In the genomic region with DNA sequence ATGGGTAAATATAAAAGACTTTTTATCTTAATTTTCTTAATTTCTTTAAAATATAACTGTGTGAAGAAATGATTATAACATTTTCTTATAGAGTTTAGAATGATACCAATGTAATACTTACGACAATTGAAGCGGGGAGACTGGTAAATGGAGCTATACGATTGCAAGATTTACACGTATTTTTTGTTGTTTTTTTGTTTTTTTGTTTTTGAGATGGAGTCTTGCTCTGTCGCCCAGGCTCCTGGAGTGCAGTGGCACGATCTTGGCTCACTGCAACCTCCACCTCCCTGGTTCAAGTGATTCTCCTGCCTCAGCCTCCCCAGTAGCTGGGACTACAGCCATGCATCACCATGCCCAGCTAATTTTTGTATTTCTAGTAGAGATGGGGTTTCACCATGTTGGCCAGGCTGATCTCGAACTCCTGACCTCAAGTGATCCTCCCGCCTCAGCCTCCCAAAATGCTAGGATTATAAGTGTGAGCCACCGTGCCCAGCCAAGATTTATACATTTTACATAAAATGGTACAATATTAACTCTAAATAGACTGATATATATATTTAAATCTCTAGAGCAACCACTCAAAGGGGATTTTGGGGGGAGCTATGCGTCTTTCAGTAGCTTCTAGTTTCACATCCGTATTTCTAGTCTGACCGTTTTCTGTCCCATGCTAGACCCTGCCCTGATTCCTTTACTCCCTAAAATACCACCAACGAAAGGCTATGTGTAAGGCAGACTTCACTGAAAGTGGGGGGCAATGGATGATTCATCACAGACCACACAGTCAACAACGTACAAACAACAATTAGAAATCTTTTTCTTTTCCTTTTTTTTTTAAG, we compare ENCODE assay signal across 1 cellular context.
TF ChIP-seq lines count a peak whose summit lies in the region.

No MANE protein-coding gene starts in this region.

TF ChIP-seq in GM12878, 131 proteins besides CTCF, POLR2A, EP300 and RAD21 (continues in another document):
- TF ChIP-seq IKZF1 (conservative IDR thresholded peaks at IDR 0.05) = peak; percentile 75
- no peak for TF ChIP-seq SIN3A (IDR thresholded peaks at IDR 0.05; ENCODE audit: low read depth, low read length)
- TF ChIP-seq BRCA1 (IDR thresholded peaks at IDR 0.05; ENCODE audit: low read depth, low read length) = no peak
- no peak for TF ChIP-seq CBX5 (IDR thresholded peaks at IDR 0.05; ENCODE audit: low read depth)
- peak; percentile 78; the same call in 1 of the 2 replicates for TF ChIP-seq IRF4 (IDR thresholded peaks at IDR 0.05; ENCODE audit: low read depth, low read length)
- TF ChIP-seq TCF7 (IDR thresholded peaks at IDR 0.05; ENCODE audit: borderline replicate concordance) = no peak
- peak; percentile 40; the same call in 1 of the 2 replicates for TF ChIP-seq FOXM1 (IDR thresholded peaks at IDR 0.05; ENCODE audit: low read depth, low read length)
- TF ChIP-seq, protein P1, sequence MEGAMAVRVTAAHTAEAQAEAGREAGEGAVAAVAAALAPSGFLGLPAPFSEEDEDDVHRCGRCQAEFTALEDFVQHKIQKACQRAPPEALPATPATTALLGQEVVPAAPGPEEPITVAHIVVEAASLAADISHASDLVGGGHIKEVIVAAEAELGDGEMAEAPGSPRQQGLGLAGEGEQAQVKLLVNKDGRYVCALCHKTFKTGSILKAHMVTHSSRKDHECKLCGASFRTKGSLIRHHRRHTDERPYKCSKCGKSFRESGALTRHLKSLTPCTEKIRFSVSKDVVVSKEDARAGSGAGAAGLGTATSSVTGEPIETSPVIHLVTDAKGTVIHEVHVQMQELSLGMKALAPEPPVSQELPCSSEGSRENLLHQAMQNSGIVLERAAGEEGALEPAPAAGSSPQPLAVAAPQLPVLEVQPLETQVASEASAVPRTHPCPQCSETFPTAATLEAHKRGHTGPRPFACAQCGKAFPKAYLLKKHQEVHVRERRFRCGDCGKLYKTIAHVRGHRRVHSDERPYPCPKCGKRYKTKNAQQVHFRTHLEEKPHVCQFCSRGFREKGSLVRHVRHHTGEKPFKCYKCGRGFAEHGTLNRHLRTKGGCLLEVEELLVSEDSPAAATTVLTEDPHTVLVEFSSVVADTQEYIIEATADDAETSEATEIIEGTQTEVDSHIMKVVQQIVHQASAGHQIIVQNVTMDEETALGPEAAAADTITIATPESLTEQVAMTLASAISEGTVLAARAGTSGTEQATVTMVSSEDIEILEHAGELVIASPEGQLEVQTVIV (IDR thresholded peaks at IDR 0.05; ENCODE audit: borderline replicate concordance, partially characterized antibody) = no peak
- TF ChIP-seq DPF2 (IDR thresholded peaks at IDR 0.05) = peak; percentile 79
- TF ChIP-seq, protein P2, sequence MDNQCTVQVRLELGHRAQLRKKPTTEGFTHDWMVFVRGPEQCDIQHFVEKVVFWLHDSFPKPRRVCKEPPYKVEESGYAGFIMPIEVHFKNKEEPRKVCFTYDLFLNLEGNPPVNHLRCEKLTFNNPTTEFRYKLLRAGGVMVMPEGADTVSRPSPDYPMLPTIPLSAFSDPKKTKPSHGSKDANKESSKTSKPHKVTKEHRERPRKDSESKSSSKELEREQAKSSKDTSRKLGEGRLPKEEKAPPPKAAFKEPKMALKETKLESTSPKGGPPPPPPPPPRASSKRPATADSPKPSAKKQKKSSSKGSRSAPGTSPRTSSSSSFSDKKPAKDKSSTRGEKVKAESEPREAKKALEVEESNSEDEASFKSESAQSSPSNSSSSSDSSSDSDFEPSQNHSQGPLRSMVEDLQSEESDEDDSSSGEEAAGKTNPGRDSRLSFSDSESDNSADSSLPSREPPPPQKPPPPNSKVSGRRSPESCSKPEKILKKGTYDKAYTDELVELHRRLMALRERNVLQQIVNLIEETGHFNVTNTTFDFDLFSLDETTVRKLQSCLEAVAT (IDR thresholded peaks at IDR 0.05) = peak; percentile 88
- no peak for TF ChIP-seq MXI1 (IDR thresholded peaks at IDR 0.05; ENCODE audit: low read depth, low read length)
- peak; percentile 33; the same call in 1 of the 2 replicates for TF ChIP-seq JUNB (IDR thresholded peaks at IDR 0.05)
- TF ChIP-seq, protein P3, sequence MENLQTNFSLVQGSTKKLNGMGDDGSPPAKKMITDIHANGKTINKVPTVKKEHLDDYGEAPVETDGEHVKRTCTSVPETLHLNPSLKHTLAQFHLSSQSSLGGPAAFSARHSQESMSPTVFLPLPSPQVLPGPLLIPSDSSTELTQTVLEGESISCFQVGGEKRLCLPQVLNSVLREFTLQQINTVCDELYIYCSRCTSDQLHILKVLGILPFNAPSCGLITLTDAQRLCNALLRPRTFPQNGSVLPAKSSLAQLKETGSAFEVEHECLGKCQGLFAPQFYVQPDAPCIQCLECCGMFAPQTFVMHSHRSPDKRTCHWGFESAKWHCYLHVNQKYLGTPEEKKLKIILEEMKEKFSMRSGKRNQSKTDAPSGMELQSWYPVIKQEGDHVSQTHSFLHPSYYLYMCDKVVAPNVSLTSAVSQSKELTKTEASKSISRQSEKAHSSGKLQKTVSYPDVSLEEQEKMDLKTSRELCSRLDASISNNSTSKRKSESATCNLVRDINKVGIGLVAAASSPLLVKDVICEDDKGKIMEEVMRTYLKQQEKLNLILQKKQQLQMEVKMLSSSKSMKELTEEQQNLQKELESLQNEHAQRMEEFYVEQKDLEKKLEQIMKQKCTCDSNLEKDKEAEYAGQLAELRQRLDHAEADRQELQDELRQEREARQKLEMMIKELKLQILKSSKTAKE (IDR thresholded peaks at IDR 0.05; ENCODE audit: low read depth, poor library complexity, severe bottlenecking) = peak; percentile 82
- TF ChIP-seq PAX8 (IDR thresholded peaks at IDR 0.05) = no peak
- TF ChIP-seq MEF2B (IDR thresholded peaks at IDR 0.05; ENCODE audit: partially characterized antibody, poor library complexity, severe bottlenecking) = peak; percentile 62
- peak; percentile 82 for TF ChIP-seq ZNF217 (IDR thresholded peaks at IDR 0.05)
- TF ChIP-seq RBBP5 (conservative IDR thresholded peaks at IDR 0.05) = no peak
- TF ChIP-seq SPI1 (IDR thresholded peaks at IDR 0.05; ENCODE audit: borderline replicate concordance, insufficient read depth, low read depth, low read length) = peak; percentile 97
- peak; percentile 68; the same call in 1 of the 2 replicates for TF ChIP-seq MTA2 (IDR thresholded peaks at IDR 0.05; ENCODE audit: low read depth)
- no peak for TF ChIP-seq MYC (IDR thresholded peaks at IDR 0.05; ENCODE audit: insufficient read depth, insufficient read length, insufficient replicate concordance, low read length, severe bottlenecking)
- peak; percentile 71; the same call in 1 of the 2 replicates for TF ChIP-seq NBN (IDR thresholded peaks at IDR 0.05)
- TF ChIP-seq BACH1 (IDR thresholded peaks at IDR 0.05; ENCODE audit: borderline replicate concordance) = no peak; the same call in 1 of the 2 replicates
- peak; percentile 80 for TF ChIP-seq MYB (IDR thresholded peaks at IDR 0.05; ENCODE audit: borderline replicate concordance, low read depth, low read length)
- TF ChIP-seq TBL1XR1 (IDR thresholded peaks at IDR 0.05; ENCODE audit: low read depth, low read length) = no peak
- TF ChIP-seq MTA3 (IDR thresholded peaks at IDR 0.05; ENCODE audit: borderline replicate concordance, low read length) = peak; percentile 46; the same call in 1 of the 2 replicates
- TF ChIP-seq FOXK2 (IDR thresholded peaks at IDR 0.05) = no peak
- TF ChIP-seq ATF7 (IDR thresholded peaks at IDR 0.05; ENCODE audit: low read depth) = peak; percentile 65
- TF ChIP-seq, protein P4, sequence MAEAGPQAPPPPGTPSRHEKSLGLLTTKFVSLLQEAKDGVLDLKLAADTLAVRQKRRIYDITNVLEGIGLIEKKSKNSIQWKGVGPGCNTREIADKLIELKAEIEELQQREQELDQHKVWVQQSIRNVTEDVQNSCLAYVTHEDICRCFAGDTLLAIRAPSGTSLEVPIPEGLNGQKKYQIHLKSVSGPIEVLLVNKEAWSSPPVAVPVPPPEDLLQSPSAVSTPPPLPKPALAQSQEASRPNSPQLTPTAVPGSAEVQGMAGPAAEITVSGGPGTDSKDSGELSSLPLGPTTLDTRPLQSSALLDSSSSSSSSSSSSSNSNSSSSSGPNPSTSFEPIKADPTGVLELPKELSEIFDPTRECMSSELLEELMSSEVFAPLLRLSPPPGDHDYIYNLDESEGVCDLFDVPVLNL (IDR thresholded peaks at IDR 0.05; ENCODE audit: low read depth, low read length) = no peak
- TF ChIP-seq SUZ12 (IDR thresholded peaks at IDR 0.05; ENCODE audit: unreplicated experiment) = no peak
- TF ChIP-seq PAX5 (IDR thresholded peaks at IDR 0.05; ENCODE audit: borderline replicate concordance, low read depth, low read length) = peak; percentile 45; the same call in 1 of the 2 replicates
- TF ChIP-seq RUNX3 (IDR thresholded peaks at IDR 0.05; ENCODE audit: low read length) = peak; percentile 82
- TF ChIP-seq MEF2A (IDR thresholded peaks at IDR 0.05; ENCODE audit: insufficient read depth, low read depth, low read length) = 0 out of 2 replicates have a peak, but pooled peaks have one; percentile 60
- TF ChIP-seq ZBED1 (IDR thresholded peaks at IDR 0.05; ENCODE audit: borderline replicate concordance) = no peak
- peak; percentile 34; the same call in 1 of the 2 replicates for TF ChIP-seq CREB1 (IDR thresholded peaks at IDR 0.05; ENCODE audit: low read depth)
- peak; percentile 80; the same call in 1 of the 2 replicates for TF ChIP-seq NFIC (IDR thresholded peaks at IDR 0.05; ENCODE audit: low read depth, low read length)
- TF ChIP-seq, protein P5, sequence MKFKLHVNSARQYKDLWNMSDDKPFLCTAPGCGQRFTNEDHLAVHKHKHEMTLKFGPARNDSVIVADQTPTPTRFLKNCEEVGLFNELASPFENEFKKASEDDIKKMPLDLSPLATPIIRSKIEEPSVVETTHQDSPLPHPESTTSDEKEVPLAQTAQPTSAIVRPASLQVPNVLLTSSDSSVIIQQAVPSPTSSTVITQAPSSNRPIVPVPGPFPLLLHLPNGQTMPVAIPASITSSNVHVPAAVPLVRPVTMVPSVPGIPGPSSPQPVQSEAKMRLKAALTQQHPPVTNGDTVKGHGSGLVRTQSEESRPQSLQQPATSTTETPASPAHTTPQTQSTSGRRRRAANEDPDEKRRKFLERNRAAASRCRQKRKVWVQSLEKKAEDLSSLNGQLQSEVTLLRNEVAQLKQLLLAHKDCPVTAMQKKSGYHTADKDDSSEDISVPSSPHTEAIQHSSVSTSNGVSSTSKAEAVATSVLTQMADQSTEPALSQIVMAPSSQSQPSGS (IDR thresholded peaks at IDR 0.05; ENCODE audit: low read length) = peak; percentile 66
- TF ChIP-seq CREM (IDR thresholded peaks at IDR 0.05; ENCODE audit: low read depth) = peak; percentile 64
- TF ChIP-seq PML (IDR thresholded peaks at IDR 0.05; ENCODE audit: low read length) = no peak
- TF ChIP-seq EED (IDR thresholded peaks at IDR 0.05; ENCODE audit: low read depth) = peak; percentile 85
- TF ChIP-seq, protein P6, sequence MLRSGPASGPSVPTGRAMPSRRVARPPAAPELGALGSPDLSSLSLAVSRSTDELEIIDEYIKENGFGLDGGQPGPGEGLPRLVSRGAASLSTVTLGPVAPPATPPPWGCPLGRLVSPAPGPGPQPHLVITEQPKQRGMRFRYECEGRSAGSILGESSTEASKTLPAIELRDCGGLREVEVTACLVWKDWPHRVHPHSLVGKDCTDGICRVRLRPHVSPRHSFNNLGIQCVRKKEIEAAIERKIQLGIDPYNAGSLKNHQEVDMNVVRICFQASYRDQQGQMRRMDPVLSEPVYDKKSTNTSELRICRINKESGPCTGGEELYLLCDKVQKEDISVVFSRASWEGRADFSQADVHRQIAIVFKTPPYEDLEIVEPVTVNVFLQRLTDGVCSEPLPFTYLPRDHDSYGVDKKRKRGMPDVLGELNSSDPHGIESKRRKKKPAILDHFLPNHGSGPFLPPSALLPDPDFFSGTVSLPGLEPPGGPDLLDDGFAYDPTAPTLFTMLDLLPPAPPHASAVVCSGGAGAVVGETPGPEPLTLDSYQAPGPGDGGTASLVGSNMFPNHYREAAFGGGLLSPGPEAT (IDR thresholded peaks at IDR 0.05; ENCODE audit: low read depth) = peak; percentile 96
- TF ChIP-seq IKZF2 (IDR thresholded peaks at IDR 0.05) = peak; percentile 86 to 89
- TF ChIP-seq, protein P7, sequence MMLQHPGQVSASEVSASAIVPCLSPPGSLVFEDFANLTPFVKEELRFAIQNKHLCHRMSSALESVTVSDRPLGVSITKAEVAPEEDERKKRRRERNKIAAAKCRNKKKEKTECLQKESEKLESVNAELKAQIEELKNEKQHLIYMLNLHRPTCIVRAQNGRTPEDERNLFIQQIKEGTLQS (IDR thresholded peaks at IDR 0.05; ENCODE audit: borderline replicate concordance, extremely low read depth, low read depth, low read length) = no peak
- TF ChIP-seq, protein P8, sequence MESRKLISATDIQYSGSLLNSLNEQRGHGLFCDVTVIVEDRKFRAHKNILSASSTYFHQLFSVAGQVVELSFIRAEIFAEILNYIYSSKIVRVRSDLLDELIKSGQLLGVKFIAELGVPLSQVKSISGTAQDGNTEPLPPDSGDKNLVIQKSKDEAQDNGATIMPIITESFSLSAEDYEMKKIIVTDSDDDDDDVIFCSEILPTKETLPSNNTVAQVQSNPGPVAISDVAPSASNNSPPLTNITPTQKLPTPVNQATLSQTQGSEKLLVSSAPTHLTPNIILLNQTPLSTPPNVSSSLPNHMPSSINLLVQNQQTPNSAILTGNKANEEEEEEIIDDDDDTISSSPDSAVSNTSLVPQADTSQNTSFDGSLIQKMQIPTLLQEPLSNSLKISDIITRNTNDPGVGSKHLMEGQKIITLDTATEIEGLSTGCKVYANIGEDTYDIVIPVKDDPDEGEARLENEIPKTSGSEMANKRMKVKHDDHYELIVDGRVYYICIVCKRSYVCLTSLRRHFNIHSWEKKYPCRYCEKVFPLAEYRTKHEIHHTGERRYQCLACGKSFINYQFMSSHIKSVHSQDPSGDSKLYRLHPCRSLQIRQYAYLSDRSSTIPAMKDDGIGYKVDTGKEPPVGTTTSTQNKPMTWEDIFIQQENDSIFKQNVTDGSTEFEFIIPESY (IDR thresholded peaks at IDR 0.05) = no peak
- TF ChIP-seq, protein P9, sequence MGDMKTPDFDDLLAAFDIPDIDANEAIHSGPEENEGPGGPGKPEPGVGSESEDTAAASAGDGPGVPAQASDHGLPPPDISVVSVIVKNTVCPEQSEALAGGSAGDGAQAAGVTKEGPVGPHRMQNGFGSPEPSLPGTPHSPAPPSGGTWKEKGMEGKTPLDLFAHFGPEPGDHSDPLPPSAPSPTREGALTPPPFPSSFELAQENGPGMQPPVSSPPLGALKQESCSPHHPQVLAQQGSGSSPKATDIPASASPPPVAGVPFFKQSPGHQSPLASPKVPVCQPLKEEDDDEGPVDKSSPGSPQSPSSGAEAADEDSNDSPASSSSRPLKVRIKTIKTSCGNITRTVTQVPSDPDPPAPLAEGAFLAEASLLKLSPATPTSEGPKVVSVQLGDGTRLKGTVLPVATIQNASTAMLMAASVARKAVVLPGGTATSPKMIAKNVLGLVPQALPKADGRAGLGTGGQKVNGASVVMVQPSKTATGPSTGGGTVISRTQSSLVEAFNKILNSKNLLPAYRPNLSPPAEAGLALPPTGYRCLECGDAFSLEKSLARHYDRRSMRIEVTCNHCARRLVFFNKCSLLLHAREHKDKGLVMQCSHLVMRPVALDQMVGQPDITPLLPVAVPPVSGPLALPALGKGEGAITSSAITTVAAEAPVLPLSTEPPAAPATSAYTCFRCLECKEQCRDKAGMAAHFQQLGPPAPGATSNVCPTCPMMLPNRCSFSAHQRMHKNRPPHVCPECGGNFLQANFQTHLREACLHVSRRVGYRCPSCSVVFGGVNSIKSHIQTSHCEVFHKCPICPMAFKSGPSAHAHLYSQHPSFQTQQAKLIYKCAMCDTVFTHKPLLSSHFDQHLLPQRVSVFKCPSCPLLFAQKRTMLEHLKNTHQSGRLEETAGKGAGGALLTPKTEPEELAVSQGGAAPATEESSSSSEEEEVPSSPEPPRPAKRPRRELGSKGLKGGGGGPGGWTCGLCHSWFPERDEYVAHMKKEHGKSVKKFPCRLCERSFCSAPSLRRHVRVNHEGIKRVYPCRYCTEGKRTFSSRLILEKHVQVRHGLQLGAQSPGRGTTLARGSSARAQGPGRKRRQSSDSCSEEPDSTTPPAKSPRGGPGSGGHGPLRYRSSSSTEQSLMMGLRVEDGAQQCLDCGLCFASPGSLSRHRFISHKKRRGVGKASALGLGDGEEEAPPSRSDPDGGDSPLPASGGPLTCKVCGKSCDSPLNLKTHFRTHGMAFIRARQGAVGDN (IDR thresholded peaks at IDR 0.05) = peak; percentile 35; the same call in 1 of the 2 replicates
